In genomic region chr3:194395767-194396527, GRCh38 we compare ENCODE assay signal across 8 cellular contexts. TPM values are rescaled to one million over a fixed set of nuclear protein-coding genes. Genes with fewer than 3 reads are reported as not detected.
DNase-seq lines count a peak whose midpoint lies in the region; ATAC-seq, FAIRE-seq and TF ChIP-seq lines count a peak whose summit lies in the region.

No MANE protein-coding gene starts in this region.

- peaks cover 4% of the 10 kb centered on the region for H3K9me3 ChIP-seq in CD8-positive, alpha-beta memory T cell (ENCODE audit: low read length)
- H3K9me3 ChIP-seq in K562 (replicated peaks; ENCODE audit: control insufficient read depth, insufficient read depth, low read depth, low read length) (no peaks in the 10 kb centered on the region), muscle layer of duodenum (ENCODE audit: control insufficient read depth in 1 of 2, low read length in 2 of 2) (peaks cover 0 to 2% of the 10 kb centered on the region in 2 donors), testis (no peaks in the 10 kb centered on the region)

- no peak overlapping the region for H3K27ac ChIP-seq in CD8-positive, alpha-beta memory T cell (ENCODE audit: low read depth, low read length)
- no peak overlapping the region for H3K27ac ChIP-seq in K562 (ENCODE audit: extremely low read depth, low read depth, low read length)
- H3K27ac ChIP-seq in muscle layer of duodenum (ENCODE audit: low read length): no peak overlapping the region
- no peak overlapping the region for H3K27ac ChIP-seq in testis

- no peaks in the 10 kb centered on the region for H3K27me3 ChIP-seq in CD8-positive, alpha-beta memory T cell (ENCODE audit: insufficient read depth, low read length, poor library complexity, severe bottlenecking)
- H3K27me3 ChIP-seq in K562 (ENCODE audit: control insufficient read depth in 2 of 2, insufficient read depth in 2 of 2, low read length in 2 of 2): peaks cover 0 to 4% of the 10 kb centered on the region in 2 experiments; a peak in 1 of 5 replicates
- peaks cover 9% of the 10 kb centered on the region for H3K27me3 ChIP-seq in muscle layer of duodenum (ENCODE audit: low read depth, low read length)
- H3K27me3 ChIP-seq in testis: no peaks in the 10 kb centered on the region

- TF ChIP-seq POLR2A in K562 (conservative IDR thresholded peaks at IDR 0.05) (no peak), testis (IDR thresholded peaks at IDR 0.05) (no peak)

- H3K4me3 ChIP-seq in CD8-positive, alpha-beta memory T cell (ENCODE audit: low read length): peak overlapping the region; percentile 86
- H3K4me3 ChIP-seq in K562 (no peak overlapping the region), muscle layer of duodenum (ENCODE audit: low read depth in 1 of 2, low read length in 2 of 2) (peak overlapping the region; percentile 48 to 59), testis (no peak overlapping the region)

- peaks cover 0 to 3% (median 0%) of the 10 kb centered on the region in 5 donors for H3K9me3 Mint-ChIP-seq in CD8-positive, alpha-beta memory T cell
- peaks cover 0 to 5% (median 1%) of the 10 kb centered on the region in 3 donors for H3K9me3 Mint-ChIP-seq in T-cell

- no peaks in the 10 kb centered on the region for H3K79me2 ChIP-seq in K562 (ENCODE audit: control insufficient read depth, insufficient read depth, low read length)

- FAIRE-seq in K562 (lab: Jason Lieb, UNC): peak; percentile 85

- intact Hi-C loops in K562 (cut with micrococcal nuclease) (no loop called here), testis (cut with DNase I; ENCODE audit: low total_unique reads) (no loop called here)

- ATAC-seq in T-cell (replicated peaks in 1 of 4): peak; percentile 63 to 79 (median 68)
- ATAC-seq in K562: peak; percentile 95
- no peak for ATAC-seq in GM19463 (IDR thresholded peaks at IDR 0.05; ENCODE audit: unreplicated experiment)
- no peak for ATAC-seq in HG02981 (IDR thresholded peaks at IDR 0.05; ENCODE audit: unreplicated experiment)

- in situ Hi-C loops in K562 (cut with MboI) (no loop called here), ACHN (cut with HindIII; ENCODE audit: low pct_ligation_motif_present, low pct_unique_long_range_greater_than_20kb, low sequenced_read_pairs) (no loop called here)

- CTCF ChIA-PET in CD8-positive, alpha-beta memory T cell (lab: Charles Lee): interaction anchor here (0.6 to 2.9 kb wide), 6 partner anchors 8 to 52 kb away, joined by 3 to 9 read pairs (median 5); no protein-coding TSS in a partner anchor
- CTCF ChIA-PET in T-cell (lab: Charles Lee): interaction anchor here (0.5 to 1.8 kb wide), 7 partner anchors 12 to 875 kb away, joined by 3 to 10 read pairs (median 6); partner anchors contain the start of gene XXYLT1 (in 1 of the 2)
- CTCF ChIA-PET in K562 (lab: Yijun Ruan, JAX; ENCODE audit: low intra/inter-chr PET ratio): interaction anchor here (0.7 kb wide), 1 partner anchor 706 kb away, joined by 3 read pairs; no protein-coding TSS in a partner anchor

- no peak for TF ChIP-seq EP300 in K562 (IDR thresholded peaks at IDR 0.05; ENCODE audit: low read length)

- WGBS in K562 (ENCODE audit: insufficient coverage, low coverage, missing lambda C conversion rate): 26% methylated on average over 19 of the region's 25 CpGs
- WGBS in testis, 2 donors: 26 to 36% methylated on average over 17 to 25 of the region's 25 CpGs

- peak in 2 of 5 donors; percentile 9 to 69 for DNase-seq in CD8-positive, alpha-beta memory T cell
- DNase-seq in T-cell (peak; percentile 22 to 83 (median 66)), K562 (ENCODE audit: extremely low read depth in 1 of 4, low spot score in 3 of 4) (peak; percentile 65 to 84 (median 72)), testis (peak; percentile 60), ACHN (no peak)

- peak overlapping the region; percentile 55 for H3K4me2 ChIP-seq in K562 (ENCODE audit: insufficient read depth, low read length)

- H3K36me3 Mint-ChIP-seq in CD8-positive, alpha-beta memory T cell: no peaks in the 10 kb centered on the region
- no peaks in the 10 kb centered on the region for H3K36me3 Mint-ChIP-seq in T-cell

- no peak for TF ChIP-seq CTCF in K562 (IDR thresholded peaks at IDR 0.05 in 2 of 3, conservative IDR thresholded peaks at IDR 0.05 in 1 of 3; ENCODE audit: insufficient read depth in 2 of 3, low read depth in 1 of 3, low read length in 3 of 3)
- TF ChIP-seq CTCF in testis (IDR thresholded peaks at IDR 0.05): no peak

- TF ChIP-seq RAD21 in K562 (CRISPR knock-in tag; conservative IDR thresholded peaks at IDR 0.05 in 1 of 2, IDR thresholded peaks at IDR 0.05 in 1 of 2): no peak

- POLR2A ChIA-PET in CD8-positive, alpha-beta memory T cell (lab: Charles Lee): interaction anchor here (0.7 kb wide), 1 partner anchor 90 kb away, joined by 3 read pairs; no protein-coding TSS in a partner anchor
- POLR2A ChIA-PET in T-cell (lab: Charles Lee) (interaction anchor here in 1 of 2 donors (0.6 kb wide), 3 partner anchors 15 to 613 kb away, joined by 3 to 7 read pairs (median 5); no protein-coding TSS in a partner anchor), K562 (lab: Yijun Ruan, JAX) (interaction anchor here (0.7 to 1.8 kb wide), 8 partner anchors 10 to 32 kb away, joined by 3 to 7 read pairs (median 3); no protein-coding TSS in a partner anchor)

- H3K9me1 ChIP-seq in K562 (ENCODE audit: control insufficient read depth, insufficient read depth, low read length): no peaks in the 10 kb centered on the region

- no peaks in the 10 kb centered on the region for H4K20me1 ChIP-seq in K562 (replicated peaks; ENCODE audit: control insufficient read depth, insufficient read depth, low read length)

- H3K4me1 ChIP-seq in CD8-positive, alpha-beta memory T cell (ENCODE audit: insufficient read depth, low read length): peaks cover 27% of the 10 kb centered on the region
- H3K4me1 ChIP-seq in K562 (replicated peaks in 1 of 2; ENCODE audit: control insufficient read depth in 2 of 2, insufficient read depth in 2 of 2, low read length in 2 of 2): peaks cover 5 to 25% of the 10 kb centered on the region in 2 experiments; a peak in 3 of 5 replicates
- H3K4me1 ChIP-seq in muscle layer of duodenum (ENCODE audit: control insufficient read depth in 1 of 2, insufficient read depth in 2 of 2, low read length in 2 of 2): peaks cover 0 to 15% of the 10 kb centered on the region in 2 donors
- peaks cover 5% of the 10 kb centered on the region for H3K4me1 ChIP-seq in testis

- H2AFZ ChIP-seq in K562 (ENCODE audit: low read depth, low read length): peak overlapping the region; percentile 76

- H3K4me1 Mint-ChIP-seq in CD8-positive, alpha-beta memory T cell: peaks cover 22 to 54% (median 28%) of the 10 kb centered on the region in 3 donors
- peaks cover 45 to 56% (median 55%) of the 10 kb centered on the region in 3 donors for H3K4me1 Mint-ChIP-seq in T-cell

- peak overlapping the region; percentile 27 to 77 (median 68) for H3K4me3 Mint-ChIP-seq in CD8-positive, alpha-beta memory T cell
- H3K4me3 Mint-ChIP-seq in T-cell: peak overlapping the region; percentile 74 to 95 (median 77)

- H3K9ac ChIP-seq in K562 (ENCODE audit: insufficient read depth in 1 of 2, low read depth in 2 of 2, low read length in 2 of 2): peak overlapping the region in 1 of 2 experiments; percentile 87; a peak in 2 of 4 replicates

- no peaks in the 10 kb centered on the region for H3K36me3 ChIP-seq in CD8-positive, alpha-beta memory T cell (ENCODE audit: insufficient read depth, low read length)
- H3K36me3 ChIP-seq in K562 (ENCODE audit: control insufficient read depth, insufficient read depth, low read length) (no peaks in the 10 kb centered on the region), muscle layer of duodenum (ENCODE audit: control insufficient read depth in 1 of 2, insufficient read depth in 2 of 2, low read length in 2 of 2) (no peaks in the 10 kb centered on the region), testis (ENCODE audit: low read depth, missing control alignments) (no peaks in the 10 kb centered on the region)

- peaks cover 6 to 26% of the 10 kb centered on the region in 2 donors for H3K27me3 Mint-ChIP-seq in CD8-positive, alpha-beta memory T cell
- peaks cover 0 to 19% of the 10 kb centered on the region in 2 donors for H3K27me3 Mint-ChIP-seq in T-cell

- BruUV-seq in K562 (replicated peaks; lab: Mats Ljungman, UMichigan): no TSS peak

- H3K27ac Mint-ChIP-seq in CD8-positive, alpha-beta memory T cell: peak overlapping the region in 4 of 8 donors; percentile 10 to 61 (median 48)
- H3K27ac Mint-ChIP-seq in T-cell: peak overlapping the region; percentile 84 to 88

RNA-seq across cellular contexts. Expression of gene GP5, which starts 3.1 kb away (rescaled TPM):
- total RNA-seq in CD8-positive, alpha-beta memory T cell: under 1 TPM; 0.31 to 0.42 TPM
- 1.3 TPM for polyA plus RNA-seq in CD8-positive, alpha-beta memory T cell
- 1 to 10 TPM; 5.1 to 8.4 (median 6.3) TPM for total RNA-seq in T-cell
- total RNA-seq in K562 (2011; cell fraction: chromatin; rRNA removed; ENCODE audit: low replicate concordance): 0.14 and 0.23 TPM in 2 replicates
- 0.26 and 0.33 TPM in 2 replicates for total RNA-seq in K562 (2011; cell fraction: nucleolus; rRNA removed)
- total RNA-seq in K562 (2011; cell fraction: nucleoplasm; rRNA removed): 0.15 and 0.23 TPM in 2 replicates
- total RNA-seq in K562 (2014; rRNA removed): 0.04 TPM in 1 of 2 replicates, not detected in the other
- not detected in 2 replicates for total RNA-seq in K562 (2014; rRNA removed; fragmentation: Illumina TruSeq; extraction: Trizol)
- 0.04 TPM in 1 of 2 replicates, not detected in the other for total RNA-seq in K562 (2015; rRNA removed; fragmentation: Illumina TruSeq; extraction: Trizol)
- total RNA-seq in K562 (2021): 0.09 TPM in 1 of 2 replicates, not detected in the other
- 0.01 and 0.03 TPM in 2 replicates for polyA plus RNA-seq in K562 (2011; rRNA removed)
- 0.03 TPM in 1 of 2 replicates, not detected in the other for polyA plus RNA-seq in K562 (2011; cell fraction: cytosol; rRNA removed)
- not detected in 2 replicates for polyA plus RNA-seq in K562 (2011; cell fraction: nucleus; rRNA removed)
- polyA plus RNA-seq in K562 (2012): not detected in 2 replicates
- not detected in 2 replicates for polyA plus RNA-seq in K562 (2014; fragmentation: Illumina TruSeq; extraction: Trizol)
- polyA plus RNA-seq in K562 (2014; fragmentation: Nextera tagmentation; extraction: Ambion mirVana): not detected
- polyA plus RNA-seq in K562 (2014; rRNA removed): 0.04 and 0.08 TPM in 2 replicates
- polyA minus RNA-seq in K562 (2011; rRNA and poly(A)+ RNA removed): 0.18 TPM in 1 of 2 replicates, not detected in the other
- not detected in 2 replicates for polyA minus RNA-seq in K562 (2011; cell fraction: cytosol; rRNA and poly(A)+ RNA removed)
- 0.13 and 0.22 TPM in 2 replicates for polyA minus RNA-seq in K562 (2011; cell fraction: nucleus; rRNA and poly(A)+ RNA removed)
- under 1 TPM; 0.06 to 0.16 TPM for total RNA-seq in testis
- not detected for polyA plus RNA-seq in testis (ENCODE audit: insufficient read depth, low read depth, low replicate concordance)

RNA-seq across cellular contexts. Expression of gene LRRC15, which starts 26.4 kb away (rescaled TPM):
- not detected for total RNA-seq in CD8-positive, alpha-beta memory T cell
- not detected for polyA plus RNA-seq in CD8-positive, alpha-beta memory T cell
- total RNA-seq in T-cell (not detected), K562 (2014; rRNA removed) (not detected in 2 replicates), K562 (2014; rRNA removed; fragmentation: Illumina TruSeq; extraction: Trizol) (not detected in 2 replicates), K562 (2015; rRNA removed; fragmentation: Illumina TruSeq; extraction: Trizol) (not detected in 2 replicates), K562 (2021) (not detected in 2 replicates), testis (under 1 TPM in 1 of 2 donors, not detected in 1; 0.06 TPM)
- total RNA-seq in K562 (2011; cell fraction: chromatin; rRNA removed; ENCODE audit: low replicate concordance): not detected in 2 replicates
- not detected in 2 replicates for total RNA-seq in K562 (2011; cell fraction: nucleolus; rRNA removed)
- not detected in 2 replicates for total RNA-seq in K562 (2011; cell fraction: nucleoplasm; rRNA removed)
- polyA plus RNA-seq in K562 (2011; rRNA removed) (0.01 TPM in 1 of 2 replicates, not detected in the other), K562 (2014; fragmentation: Illumina TruSeq; extraction: Trizol) (not detected in 2 replicates), K562 (2014; fragmentation: Nextera tagmentation; extraction: Ambion mirVana) (not detected), K562 (2014; rRNA removed) (not detected in 2 replicates), testis (ENCODE audit: insufficient read depth, low read depth, low replicate concordance) (0.75 TPM)
- polyA plus RNA-seq in K562 (2011; cell fraction: cytosol; rRNA removed): not detected in 2 replicates
- not detected in 2 replicates for polyA plus RNA-seq in K562 (2011; cell fraction: nucleus; rRNA removed)
- not detected in 2 replicates for polyA plus RNA-seq in K562 (2012)
- polyA minus RNA-seq in K562 (2011; rRNA and poly(A)+ RNA removed): not detected in 2 replicates
- not detected in 2 replicates for polyA minus RNA-seq in K562 (2011; cell fraction: cytosol; rRNA and poly(A)+ RNA removed)
- not detected in 2 replicates for polyA minus RNA-seq in K562 (2011; cell fraction: nucleus; rRNA and poly(A)+ RNA removed)

RNA-seq across cellular contexts. Expression of gene CPN2, which starts 44.8 kb away (rescaled TPM):
- not detected for total RNA-seq in CD8-positive, alpha-beta memory T cell
- polyA plus RNA-seq in CD8-positive, alpha-beta memory T cell: not detected
- under 1 TPM in 2 of 5 donors, not detected in 3; 0.12 to 0.13 TPM for total RNA-seq in T-cell
- not detected in 2 replicates for total RNA-seq in K562 (2011; cell fraction: chromatin; rRNA removed; ENCODE audit: low replicate concordance)
- not detected in 2 replicates for total RNA-seq in K562 (2011; cell fraction: nucleolus; rRNA removed)
- not detected in 2 replicates for total RNA-seq in K562 (2011; cell fraction: nucleoplasm; rRNA removed)
- total RNA-seq in K562 (2014; rRNA removed): not detected in 2 replicates
- not detected in 2 replicates for total RNA-seq in K562 (2014; rRNA removed; fragmentation: Illumina TruSeq; extraction: Trizol)
- not detected in 2 replicates for total RNA-seq in K562 (2015; rRNA removed; fragmentation: Illumina TruSeq; extraction: Trizol)
- not detected in 2 replicates for total RNA-seq in K562 (2021)
- not detected in 2 replicates for polyA plus RNA-seq in K562 (2011; rRNA removed)
- polyA plus RNA-seq in K562 (2011; cell fraction: cytosol; rRNA removed): 0.04 TPM in 1 of 2 replicates, not detected in the other
- polyA plus RNA-seq in K562 (2011; cell fraction: nucleus; rRNA removed): not detected in 2 replicates
- 0.06 TPM in 1 of 2 replicates, not detected in the other for polyA plus RNA-seq in K562 (2012)
- not detected in 2 replicates for polyA plus RNA-seq in K562 (2014; fragmentation: Illumina TruSeq; extraction: Trizol)
- polyA plus RNA-seq in K562 (2014; fragmentation: Nextera tagmentation; extraction: Ambion mirVana): not detected
- not detected in 2 replicates for polyA plus RNA-seq in K562 (2014; rRNA removed)
- not detected in 2 replicates for polyA minus RNA-seq in K562 (2011; rRNA and poly(A)+ RNA removed)
- polyA minus RNA-seq in K562 (2011; cell fraction: cytosol; rRNA and poly(A)+ RNA removed): not detected in 2 replicates
- not detected in 2 replicates for polyA minus RNA-seq in K562 (2011; cell fraction: nucleus; rRNA and poly(A)+ RNA removed)
- total RNA-seq in testis: 1 to 10 TPM; 1.1 to 1.4 TPM
- polyA plus RNA-seq in testis (ENCODE audit: insufficient read depth, low read depth, low replicate concordance): 0.36 TPM

Comparison
In these comparisons a context has a peak if more than half of its experiments do, and no peak if none do; other contexts are left out.
1. H3K4me3 ChIP-seq: peak in CD8-positive, alpha-beta memory T cell (single experiment) and muscle layer of duodenum (2 of 2); none in K562 (single experiment) and testis (0 of 2).
2. ATAC-seq: peak in T-cell (4 of 4) and K562 (single experiment); none in GM19463 (single experiment) and HG02981 (single experiment).
3. RNA of gene GP5, which starts 3.1 kb away (total RNA-seq): 5.1 to 8.4 TPM in T-cell; 0.31 to 0.42 TPM in CD8-positive, alpha-beta memory T cell, 0.06 to 0.16 TPM in testis and 0.04 to 0.33 TPM in K562; every median in the first group is over 4 times any median in the second.